In genomic region chr2:241609859-241610793, GRCh38 we compare ENCODE assay signal across 1 cellular context.
TF ChIP-seq lines count a peak whose summit lies in the region.

No MANE protein-coding gene starts in this region.

TF ChIP-seq in HEK293, 187 proteins besides CTCF, POLR2A, EP300 and RAD21 (continued from another document):
- TF ChIP-seq ZNF169 (tag by site-specific recombination; IDR thresholded peaks at IDR 0.05) (no peak), ZNF394 (tag by site-specific recombination; IDR thresholded peaks at IDR 0.05; ENCODE audit: borderline replicate concordance) (no peak), KLF17 (tag by site-specific recombination; IDR thresholded peaks at IDR 0.05) (no peak), HIC1 (tag by site-specific recombination; IDR thresholded peaks at IDR 0.05) (no peak), ZSCAN16 (tag by site-specific recombination; IDR thresholded peaks at IDR 0.05) (no peak), REST (tag by site-specific recombination; IDR thresholded peaks at IDR 0.05) (no peak), ZNF214 (tag by site-specific recombination; IDR thresholded peaks at IDR 0.05; ENCODE audit: borderline replicate concordance) (no peak), ZSCAN30 (tag by site-specific recombination; IDR thresholded peaks at IDR 0.05) (peak; percentile 39; the same call in 1 of the 2 replicates), ZNF473 (tag by site-specific recombination; IDR thresholded peaks at IDR 0.05) (no peak), ZNF621 (tag by site-specific recombination; IDR thresholded peaks at IDR 0.05) (no peak), BCL11B (tag by site-specific recombination; IDR thresholded peaks at IDR 0.05; ENCODE audit: low read depth) (no peak), ZNF148 (tag by site-specific recombination; IDR thresholded peaks at IDR 0.05; ENCODE audit: borderline replicate concordance) (no peak), ZNF530 (tag by site-specific recombination; IDR thresholded peaks at IDR 0.05; ENCODE audit: low read depth) (no peak), ZNF24 (tag by site-specific recombination; IDR thresholded peaks at IDR 0.05) (no peak), KLF10 (tag by site-specific recombination; IDR thresholded peaks at IDR 0.05) (peak; percentile 63), RBAK (tag by site-specific recombination; IDR thresholded peaks at IDR 0.05) (no peak), ZNF302 (tag by site-specific recombination; IDR thresholded peaks at IDR 0.05; ENCODE audit: low read depth) (no peak), BCL6B (tag by site-specific recombination; IDR thresholded peaks at IDR 0.05) (no peak), ZNF157 (tag by site-specific recombination; IDR thresholded peaks at IDR 0.05) (no peak), ZNF132 (tag by site-specific recombination; IDR thresholded peaks at IDR 0.05; ENCODE audit: borderline replicate concordance) (no peak), KLF16 (tag by site-specific recombination; IDR thresholded peaks at IDR 0.05) (no peak), ZNF645 (tag by site-specific recombination; IDR thresholded peaks at IDR 0.05) (no peak)
TF ChIP-seq in HEK293: peak in this region for 27.
